18 cellular contexts compared by ENCODE assay signal in the genomic region with DNA sequence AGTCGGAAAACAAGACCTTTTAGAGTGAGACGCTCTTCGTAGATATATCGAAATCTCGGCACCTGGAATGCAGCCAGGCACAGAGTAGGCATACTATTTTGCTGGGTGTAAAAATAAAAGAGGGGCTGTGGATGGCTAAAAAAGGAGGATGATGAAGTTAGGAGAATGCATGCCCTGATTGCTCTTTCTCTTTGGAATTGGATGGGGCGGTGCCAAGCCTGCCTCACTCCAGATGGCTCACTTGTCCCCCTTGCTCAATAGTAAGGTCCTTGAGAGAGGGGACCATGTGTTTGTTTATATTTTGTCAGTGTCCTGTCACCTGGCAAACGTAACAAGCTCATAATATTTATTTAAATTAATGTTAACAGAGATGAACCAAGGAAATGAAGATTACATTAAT. TPM values are rescaled to one million over a fixed set of nuclear protein-coding genes. Genes with fewer than 3 reads are reported as not detected.
DNase-seq lines count a peak whose midpoint lies in the region; ATAC-seq and TF ChIP-seq lines count a peak whose summit lies in the region.
"Had no signal": no experiment of that assay in that cellular context is flagged by ENCODE, and none has a peak within 500 bp of the region (broad histone marks: within the 10 kb centered on the region; RNA-seq: fewer than 3 reads in every experiment).

No MANE protein-coding gene starts in this region.

- peak; percentile 82 to 86 for ATAC-seq in gastrocnemius medialis
- ATAC-seq: activated T-cell treated with anti-CD3 and anti-CD28 coated beads, Interleukin-2, amount 50 U/mL, for 72 hours; left colon had no signal

- in situ Hi-C loops in gastrocnemius medialis (cut with MboI; ENCODE audit: low sequenced_read_pairs in 4 of 4) = no loop called here

- H3K36me3 ChIP-seq in left ventricle myocardium inferior (no peaks in the 10 kb centered on the region), gastrocnemius medialis (no peaks in the 10 kb centered on the region)
- H3K36me3 ChIP-seq: ovary, WERI-Rb-1 had no signal

- H3K27ac ChIP-seq in left ventricle myocardium inferior (replicated peaks) = peak overlapping the region; percentile 78
- peak overlapping the region; percentile 75 to 80 (median 75) for H3K27ac ChIP-seq in gastrocnemius medialis
- H3K27ac ChIP-seq: ovary, WERI-Rb-1 had no signal

- no peak for TF ChIP-seq CTCF in left ventricle myocardium inferior (IDR thresholded peaks at IDR 0.05; ENCODE audit: borderline replicate concordance)
- TF ChIP-seq CTCF in gastrocnemius medialis (IDR thresholded peaks at IDR 0.05 in 4 of 5, conservative IDR thresholded peaks at IDR 0.05 in 1 of 5) = no peak

- DNase-seq in NCI-H2029 (lab: John Stamatoyannopoulos, UW) (peak; percentile 40), NCI-H2029 treated with DMSO at 0.1 percent for 48 hours (lab: John Stamatoyannopoulos, UW) (no peak), NCI-H524 treated with DMSO at 0.1 percent for 48 hours (lab: John Stamatoyannopoulos, UW) (peak; percentile 19), left ventricle myocardium inferior (peak; percentile 49), gastrocnemius medialis (peak; percentile 48 to 78), erythroblast (lab: John Stamatoyannopoulos, UW) (no peak)
- no peak for DNase-seq in stimulated activated CD4-positive, alpha-beta T cell treated with anti-CD3 and anti-CD28 coated beads, Interleukin-2, amount 100 ng/mL, for 24 hours
- DNase-seq in stimulated activated CD4-positive, alpha-beta T cell treated with anti-CD3 and anti-CD28 coated beads, Interleukin-2, amount 100 ng/mL, for 48 hours = no peak
- DNase-seq: activated T-cell treated with anti-CD3 and anti-CD28 coated beads, Interleukin-2, amount 50 U/mL, for 72 hours; EL; endodermal cell; Kasumi-1; left colon; NCI-H1417; ovary; SHP77; stomach; WERI-Rb-1 had no signal

- H3K4me3 ChIP-seq in left ventricle myocardium inferior (no peak overlapping the region), gastrocnemius medialis (peak overlapping the region in 2 of 4 donors; percentile 3 to 24)
- H3K4me3 ChIP-seq: ovary, stomach had no signal

- H3K27me3 ChIP-seq in left ventricle myocardium inferior (ENCODE audit: low read depth) (no peaks in the 10 kb centered on the region), gastrocnemius medialis (no peaks in the 10 kb centered on the region)
- H3K27me3 ChIP-seq: ovary, stomach had no signal

- peaks cover 84% of the 10 kb centered on the region for H3K4me1 ChIP-seq in left ventricle myocardium inferior
- H3K4me1 ChIP-seq in gastrocnemius medialis = peaks cover 58 to 65% of the 10 kb centered on the region in 2 donors

- H3K9me3 ChIP-seq in left ventricle myocardium inferior (replicated peaks) = peaks cover 5% of the 10 kb centered on the region
- no peaks in the 10 kb centered on the region for H3K9me3 ChIP-seq in gastrocnemius medialis
- H3K9me3 ChIP-seq: ovary, stomach had no signal

- intact Hi-C loops in left ventricle myocardium inferior (cut with micrococcal nuclease) = no loop called here
- intact Hi-C loops in gastrocnemius medialis (cut with DNase I; ENCODE audit: low total_unique reads) = loop anchor here (2.0 kb wide), 1 partner anchor 33 kb away; the partner anchor contains the start of gene SNRK

- TF ChIP-seq POLR2A in gastrocnemius medialis (IDR thresholded peaks at IDR 0.05) (no peak), erythroblast (IDR thresholded peaks at IDR 0.05; ENCODE audit: low read length) (no peak)

RNA-seq across cellular contexts. Expression of gene SNRK, which starts 33.0 kb away (rescaled TPM):
- total RNA-seq in left ventricle myocardium inferior = 23.1 TPM
- total RNA-seq in gastrocnemius medialis = 10 to 100 TPM; 18.4 to 29.0 (median 21.9) TPM

Comparison
In these comparisons a context has a peak if more than half of its experiments do, and no peak if none do; other contexts are left out.
1. DNase-seq: peak in NCI-H2029 (single experiment), NCI-H524 treated with DMSO at 0.1 percent for 48 hours (single experiment), left ventricle myocardium inferior (single experiment) and gastrocnemius medialis (2 of 2); none in NCI-H2029 treated with DMSO at 0.1 percent for 48 hours (single experiment), stimulated activated CD4-positive, alpha-beta T cell treated with anti-CD3 and anti-CD28 coated beads, Interleukin-2, amount 100 ng/mL, for 24 hours (0 of 2), stimulated activated CD4-positive, alpha-beta T cell treated with anti-CD3 and anti-CD28 coated beads, Interleukin-2, amount 100 ng/mL, for 48 hours (0 of 2) and erythroblast (0 of 2).